Comparison of ENCODE assay signal across 13 cellular contexts in genomic region chr18:74947875-74948274, GRCh38.
A peak's percentile ranks its signal among the peaks of the same experiment; 100 is the strongest.
DNase-seq lines count a peak whose midpoint lies in the region; ATAC-seq and TF ChIP-seq lines count a peak whose summit lies in the region.
"Had no signal": no experiment of that assay in that cellular context is flagged by ENCODE, and none has a peak within 500 bp of the region (broad histone marks: within the 10 kb centered on the region; RNA-seq: fewer than 3 reads in every experiment).

No MANE protein-coding gene starts in this region.

- H2AFZ ChIP-seq in H9 (ENCODE audit: low read length) = no peak overlapping the region

- H3K56ac ChIP-seq in H9 (ENCODE audit: insufficient read length, low read depth, low read length) = no peak overlapping the region

- no peak overlapping the region for H2BK12ac ChIP-seq in H9 (ENCODE audit: insufficient read length, low read depth, low read length)

- no peak overlapping the region for H2BK120ac ChIP-seq in H9 (ENCODE audit: low read depth, low read length, poor library complexity, severe bottlenecking)

- no peak overlapping the region for H4K91ac ChIP-seq in H9 (ENCODE audit: insufficient read length, low read depth, low read length)

- CTCF ChIA-PET in WTC11 (lab: Charles Lee) = interaction anchor here (1.5 kb wide), 1 partner anchor 16 kb away, joined by 6 read pairs; no protein-coding TSS in a partner anchor

- H3K4me1 ChIP-seq in H9 (ENCODE audit: insufficient read depth, low read length) = peaks cover 10% of the 10 kb centered on the region

- no peaks in the 10 kb centered on the region for H3K79me2 ChIP-seq in H9 (ENCODE audit: insufficient read depth, low read length)

- no peak overlapping the region for H3K4ac ChIP-seq in H9 (ENCODE audit: low read depth, low read length)

- no peaks in the 10 kb centered on the region for H3K27me3 ChIP-seq in H9 (ENCODE audit: insufficient read depth, low read length)

- no peaks in the 10 kb centered on the region for H4K20me1 ChIP-seq in H9 (ENCODE audit: control insufficient read depth, insufficient read depth, insufficient read length)

- no peak overlapping the region for H3K23ac ChIP-seq in H9 (ENCODE audit: insufficient read length, low read depth, low read length)

- no peak overlapping the region for H2BK15ac ChIP-seq in H9 (ENCODE audit: low read depth, low read length)

- no peak overlapping the region for H3K18ac ChIP-seq in H9 (ENCODE audit: insufficient read length, low read depth, low read length)

- H3K4me2 ChIP-seq in H9 (ENCODE audit: insufficient read depth, insufficient read length, low read length) = no peak overlapping the region
- H3K4me2 ChIP-seq: A549 had no signal

- H3K27me3 Mint-ChIP-seq in H9 (ENCODE audit: low read depth) (no peaks in the 10 kb centered on the region), WTC11 (ENCODE audit: low read depth) (no peaks in the 10 kb centered on the region), nephron progenitor cell (ENCODE audit: low read depth, poor library complexity) (peaks cover 4% of the 10 kb centered on the region)

- H3T11ph ChIP-seq in H9 (ENCODE audit: low read length) = no peak overlapping the region

- POLR2A ChIA-PET in WTC11 (lab: Charles Lee) = interaction anchor here (0.6 kb wide), 1 partner anchor 94 kb away, joined by 4 read pairs; no protein-coding TSS in a partner anchor

- H2BK5ac ChIP-seq in H9 (ENCODE audit: insufficient read length, low read length) = no peak overlapping the region

- H3K4me1 Mint-ChIP-seq in H9 (peaks cover 54 to 58% of the 10 kb centered on the region in 2 experiments), WTC11 (peaks cover 65% of the 10 kb centered on the region), nephron progenitor cell (peaks cover 57% of the 10 kb centered on the region)

- H3K36me3 Mint-ChIP-seq in H9 (ENCODE audit: insufficient read depth in 1 of 3, low read depth in 3 of 3) (peaks cover 0 to 2% (median 0%) of the 10 kb centered on the region in 3 experiments; a peak in 1 of 7 replicates), WTC11 (no peaks in the 10 kb centered on the region), nephron progenitor cell (ENCODE audit: low read depth) (peaks cover 6% of the 10 kb centered on the region)

- TF ChIP-seq CTCF in H9 (conservative IDR thresholded peaks at IDR 0.05) (no peak), WTC11 (IDR thresholded peaks at IDR 0.05) (no peak), nephron progenitor cell (IDR thresholded peaks at IDR 0.05) (no peak)

- H3K79me1 ChIP-seq in H9 (ENCODE audit: insufficient read depth, low read depth, low read length, poor library complexity, severe bottlenecking) = no peaks in the 10 kb centered on the region

- WGBS in H9 (ENCODE audit: extremely low coverage, insufficient read length, low lambda C conversion rate) = no CpG with 5 or more reads among the region's 4 CpGs

- H3K9me3 Mint-ChIP-seq in H9 (no peaks in the 10 kb centered on the region; a peak in 1 of 5 replicates), WTC11 (no peaks in the 10 kb centered on the region), nephron progenitor cell (no peaks in the 10 kb centered on the region)
- H3K9me3 Mint-ChIP-seq: CD14-positive monocyte had no signal

- H4K8ac ChIP-seq in H9 (replicated peaks; ENCODE audit: insufficient read length, low read depth, low read length) = no peak overlapping the region

- peak; percentile 84 for ATAC-seq in WTC11
- ATAC-seq in HG02970 (IDR thresholded peaks at IDR 0.05; ENCODE audit: low FRiP score, unreplicated experiment) = no peak
- no peak for ATAC-seq in stimulated activated naive CD8-positive, alpha-beta T cell treated with anti-CD3 and anti-CD28 coated beads, Interleukin-15, Interleukin-2, amounts not matched to agents 100 U/mL and 50 U/mL, for 24 hours
- ATAC-seq in HG03520 (IDR thresholded peaks at IDR 0.05; ENCODE audit: unreplicated experiment) = no peak
- ATAC-seq: A549 had no signal

- H3K4me3 Mint-ChIP-seq in H9 (no peak overlapping the region), WTC11 (0 out of 2 replicates have a peak overlapping the region, but pooled peaks have one; percentile 11), nephron progenitor cell (peak overlapping the region; percentile 33)
- H3K4me3 Mint-ChIP-seq: CD14-positive monocyte had no signal

- H3K23me2 ChIP-seq in H9 (ENCODE audit: insufficient read length, low read depth, low read length, poor library complexity, severe bottlenecking) = no peaks in the 10 kb centered on the region

- H4K5ac ChIP-seq in H9 (ENCODE audit: insufficient read length, low read depth, low read length) = no peak overlapping the region

- H3K9ac ChIP-seq in H9 (ENCODE audit: extremely low read depth, insufficient read length, low read length) = no peak overlapping the region

- no peak overlapping the region for H3K27ac ChIP-seq in H9 (ENCODE audit: insufficient read length, low read depth, low read length)
- H3K27ac ChIP-seq: A549 had no signal

- no peaks in the 10 kb centered on the region for H3K9me3 ChIP-seq in H9 (ENCODE audit: control insufficient read depth, low read depth, low read length)
- H3K9me3 ChIP-seq: A549 had no signal

- H3K14ac ChIP-seq in H9 (ENCODE audit: insufficient read depth, low read length) = no peak overlapping the region

- H3K27ac Mint-ChIP-seq in H9 (peak overlapping the region; percentile 88 to 95 (median 93); a peak in 6 of 7 replicates), WTC11 (peak overlapping the region; percentile 92; the same call in 1 of the 2 replicates), nephron progenitor cell (peak overlapping the region; percentile 91)
- H3K27ac Mint-ChIP-seq: CD14-positive monocyte had no signal

- H2AK5ac ChIP-seq in H9 (ENCODE audit: insufficient read length, low read length) = no peak overlapping the region

- no peak overlapping the region for H2BK20ac ChIP-seq in H9 (ENCODE audit: low read depth, low read length, poor library complexity, severe bottlenecking)

- DNase-seq in H9 = no peak
- DNase-seq in WTC11 (ENCODE audit: low spot score) = no peak
- no peak for DNase-seq in nephron progenitor cell
- DNase-seq in stimulated activated naive CD8-positive, alpha-beta T cell treated with anti-CD3 and anti-CD28 coated beads, Interleukin-15, Interleukin-2, amounts not matched to agents 100 U/mL and 50 U/mL, for 24 hours = no peak
- no peak for DNase-seq in CD1c-positive myeloid dendritic cell (ENCODE audit: extremely low spot score)
- DNase-seq: DMS53, GF-D8, IMR-90, KG1 had no signal

TF ChIP-seq in WTC11, 78 proteins besides CTCF, POLR2A, EP300 and RAD21:
- TF ChIP-seq HMGXB4 (CRISPR knock-in tag; IDR thresholded peaks at IDR 0.05) (no peak), ZSCAN18 (CRISPR knock-in tag; IDR thresholded peaks at IDR 0.05) (no peak)
TF ChIP-seq in WTC11: peak in this region for 0.

Comparison
In these comparisons a context has a peak if more than half of its experiments do, and no peak if none do; other contexts are left out.
1. H3K4me3 Mint-ChIP-seq: peak in WTC11 (single experiment) and nephron progenitor cell (single experiment); none in H9 (0 of 2).
2. Peak in every context shown above with its lines, with median percentiles within 50 percentile points of each other: H3K27ac Mint-ChIP-seq.